In the genomic region with DNA sequence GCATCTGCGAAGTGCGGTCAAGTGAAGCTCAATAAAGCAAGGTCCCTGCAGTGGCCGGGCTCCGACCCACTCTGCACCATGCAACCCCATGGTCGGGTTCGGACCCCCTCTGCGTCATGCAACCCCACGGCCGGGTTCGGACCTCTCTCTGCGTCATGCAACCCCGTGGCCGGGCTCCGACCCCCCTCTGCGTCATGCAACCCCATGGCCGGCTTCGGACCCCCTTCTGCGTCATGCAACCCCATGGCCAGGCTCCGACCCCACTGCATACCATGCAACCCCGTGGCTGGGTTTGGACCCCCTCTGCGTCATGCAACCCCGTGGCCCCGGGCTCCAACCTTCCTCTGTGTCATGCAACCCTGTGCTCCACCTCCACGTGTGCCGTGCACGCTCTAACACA, we compare ENCODE assay signal across 19 cellular contexts.
"Had no signal": no experiment of that assay in that cellular context is flagged by ENCODE, and none has a peak within 500 bp of the region (broad histone marks: within the 10 kb centered on the region; RNA-seq: fewer than 3 reads in every experiment).

No MANE protein-coding gene starts in this region.

- H3K9me3 Mint-ChIP-seq: dendritic cell treated with granulocyte-macrophage colony-stimulating factor and Interleukin-4, amounts not matched to agents 40 ng/mL and 50 ng/mL, for 4 days; natural killer cell treated with Interleukin-12 subunit alpha and Interleukin-12 subunit beta and Interleukin-15 and Interleukin-18, amount 100 ng/mL, for 72 hours had no signal

- H3K9me3 ChIP-seq: left lung, lower lobe of right lung, sigmoid colon, thyroid gland had no signal

- H3K27ac ChIP-seq: heart left ventricle, left lung, lower lobe of right lung, skin epidermis, thyroid gland had no signal

- ATAC-seq: heart left ventricle; left lung; lower lobe of right lung; natural killer cell treated with Interleukin-12 subunit alpha and Interleukin-12 subunit beta and Interleukin-15 and Interleukin-18, amount 100 ng/mL, for 72 hours had no signal

- H3K4me3 ChIP-seq: heart left ventricle, left lung, lower lobe of right lung, sigmoid colon, skin epidermis, thyroid gland had no signal

- H3K4me1 ChIP-seq: sigmoid colon, thyroid gland had no signal

- H3K4me3 Mint-ChIP-seq: dendritic cell treated with granulocyte-macrophage colony-stimulating factor and Interleukin-4, amounts not matched to agents 40 ng/mL and 50 ng/mL, for 4 days; natural killer cell treated with Interleukin-12 subunit alpha and Interleukin-12 subunit beta and Interleukin-15 and Interleukin-18, amount 100 ng/mL, for 72 hours; type B pancreatic cell had no signal

- H3K27ac Mint-ChIP-seq: dendritic cell treated with granulocyte-macrophage colony-stimulating factor and Interleukin-4, amounts not matched to agents 40 ng/mL and 50 ng/mL, for 4 days; natural killer cell treated with Interleukin-12 subunit alpha and Interleukin-12 subunit beta and Interleukin-15 and Interleukin-18, amount 100 ng/mL, for 72 hours; type B pancreatic cell had no signal

- DNase-seq: heart left ventricle; hippocampal formation; left lung; lower lobe of right lung; mesenchymal stem cell; midbrain; sigmoid colon; stimulated activated CD4-positive, alpha-beta T cell treated with anti-CD3 and anti-CD28 coated beads, Interleukin-12 subunit alpha, Interleukin-12 subunit beta, amount 100 ng/mL, for 4 hours; stimulated activated naive CD4-positive, alpha-beta T cell treated with Interleukin-2 at 50 U/mL for 16 hours; thyroid gland had no signal

- FAIRE-seq: colon, endothelial cell of umbilical vein, frontal cortex, islet of Langerhans, urothelium cell line had no signal

- H3K27me3 Mint-ChIP-seq: dendritic cell treated with granulocyte-macrophage colony-stimulating factor and Interleukin-4, amounts not matched to agents 40 ng/mL and 50 ng/mL, for 4 days; natural killer cell treated with Interleukin-12 subunit alpha and Interleukin-12 subunit beta and Interleukin-15 and Interleukin-18, amount 100 ng/mL, for 72 hours; type B pancreatic cell had no signal
